Comparison of ENCODE assay signal across 8 cellular contexts in genomic region chr17:19507673-19508326, GRCh38. TPM values are rescaled to one million over a fixed set of nuclear protein-coding genes. Genes with fewer than 3 reads are reported as not detected.
DNase-seq lines count a peak whose midpoint lies in the region; ATAC-seq and TF ChIP-seq lines count a peak whose summit lies in the region.

No MANE protein-coding gene starts in this region.

- H3K4me3 ChIP-seq in astrocyte of the cerebellum (ENCODE audit: low read depth, low read length) (peak overlapping the region; percentile 76), hepatocyte (peak overlapping the region; percentile 53), vagina (peak overlapping the region; percentile 82 to 83)

- DNase-seq in GDM1 (lab: John Stamatoyannopoulos, UW) (peak; percentile 69), NCI-H1436 treated with DMSO at 0.1 percent for 48 hours (lab: John Stamatoyannopoulos, UW) (peak; percentile 35), T1000 (lab: John Stamatoyannopoulos, UW) (peak; percentile 86), astrocyte of the cerebellum (ENCODE audit: low read depth) (peak; percentile 80), hepatocyte (ENCODE audit: low spot score) (peak; percentile 94), putamen (ENCODE audit: low spot score) (peak; percentile 94), vagina (ENCODE audit: extremely low spot score in 2 of 2) (peak in 1 of 2 donors; percentile 96)

- intact Hi-C loops in vagina (cut with DNase I): no loop called here

- H3K9me3 ChIP-seq in hepatocyte (ENCODE audit: low read depth) (no peaks in the 10 kb centered on the region), vagina (no peaks in the 10 kb centered on the region)

- WGBS in hepatocyte (ENCODE audit: low lambda C conversion rate, missing lambda C conversion rate): under 1% methylated on average over 32 of the region's 51 CpGs

- peak in 1 of 2 donors; percentile 52 for TF ChIP-seq POLR2A in vagina (IDR thresholded peaks at IDR 0.05)

- H3K27me3 ChIP-seq in hepatocyte: no peaks in the 10 kb centered on the region
- no peaks in the 10 kb centered on the region for H3K27me3 ChIP-seq in vagina

- peak overlapping the region; percentile 77 for H3K4me2 ChIP-seq in hepatocyte

- peak overlapping the region; percentile 49 for H2AFZ ChIP-seq in hepatocyte

- TF ChIP-seq CTCF in astrocyte of the cerebellum (IDR thresholded peaks at IDR 0.05; ENCODE audit: low read depth, low read length, missing control alignments) (no peak), hepatocyte (IDR thresholded peaks at IDR 0.05; ENCODE audit: poor library complexity) (no peak), vagina (IDR thresholded peaks at IDR 0.05) (no peak)

- no peaks in the 10 kb centered on the region for H4K20me1 ChIP-seq in hepatocyte (ENCODE audit: insufficient read depth, poor library complexity, severe bottlenecking)

- H3K79me2 ChIP-seq in hepatocyte: no peaks in the 10 kb centered on the region

- H3K36me3 ChIP-seq in hepatocyte (replicated peaks; ENCODE audit: insufficient read depth, low read depth): no peaks in the 10 kb centered on the region
- no peaks in the 10 kb centered on the region for H3K36me3 ChIP-seq in vagina

- H3K27ac ChIP-seq in hepatocyte (peak overlapping the region; percentile 95), vagina (peak overlapping the region; percentile 94)

- no peaks in the 10 kb centered on the region for H3K4me1 ChIP-seq in hepatocyte (ENCODE audit: insufficient read depth)
- peaks cover 11% of the 10 kb centered on the region for H3K4me1 ChIP-seq in vagina

- ATAC-seq in HG02610 (IDR thresholded peaks at IDR 0.05; ENCODE audit: unreplicated experiment): peak; percentile 77

- in situ Hi-C loops in astrocyte of the cerebellum (cut with HindIII; ENCODE audit: low sequenced_read_pairs): no loop called here

- H3K9me2 ChIP-seq in hepatocyte (replicated peaks; ENCODE audit: insufficient read depth): no peaks in the 10 kb centered on the region

RNA-seq across cellular contexts. Expression of gene SLC47A1, which starts 25.9 kb away (rescaled TPM):
- total RNA-seq in hepatocyte (38.0 and 38.4 TPM in 2 replicates), vagina (29.7 TPM)
- polyA plus RNA-seq in hepatocyte: 17.4 and 26.4 TPM in 2 replicates
